Comparison of ENCODE assay signal across 17 cellular contexts in the genomic region with DNA sequence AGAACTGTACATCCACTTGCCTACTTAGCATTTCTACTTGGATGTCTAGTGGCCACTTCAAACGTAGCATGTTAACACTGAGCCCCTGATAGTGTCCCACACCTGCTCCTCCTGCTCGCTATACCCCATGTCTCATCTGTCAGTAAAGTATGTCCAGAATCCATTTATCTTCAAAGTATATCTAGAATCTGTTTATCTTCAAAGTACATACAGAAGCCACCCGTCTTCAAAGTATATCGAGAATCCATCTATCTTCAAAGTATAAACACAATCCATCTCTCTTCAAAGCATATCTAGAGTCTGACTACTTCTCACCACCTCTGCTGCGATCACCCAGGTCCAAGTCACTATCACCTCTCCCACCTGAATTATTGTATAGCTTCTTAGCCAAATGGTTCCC. TPM values are rescaled to one million over a fixed set of nuclear protein-coding genes. Genes with fewer than 3 reads are reported as not detected.
DNase-seq lines count a peak whose midpoint lies in the region; ATAC-seq and TF ChIP-seq lines count a peak whose summit lies in the region.
"Had no signal": no experiment of that assay in that cellular context is flagged by ENCODE, and none has a peak within 500 bp of the region (broad histone marks: within the 10 kb centered on the region; RNA-seq: fewer than 3 reads in every experiment).

No MANE protein-coding gene starts in this region.

- H3K4me3 Mint-ChIP-seq in mesothelial cell of epicardium = no peak overlapping the region
- no peak overlapping the region for H3K4me3 Mint-ChIP-seq in activated naive CD4-positive, alpha-beta T cell treated with anti-CD3 and anti-CD28 coated beads, Interleukin-2, amount 10 ng/mL, durations not matched to agents 7 days and 5 days
- H3K4me3 Mint-ChIP-seq: CD4-positive, alpha-beta T cell; H9 had no signal

- no peak for TF ChIP-seq CTCF in mesothelial cell of epicardium (IDR thresholded peaks at IDR 0.05; ENCODE audit: unreplicated experiment)
- no peak for TF ChIP-seq CTCF in foreskin keratinocyte (conservative IDR thresholded peaks at IDR 0.05)

- no peak overlapping the region for H3K27ac ChIP-seq in foreskin keratinocyte

- ATAC-seq in foreskin keratinocyte = no peak
- ATAC-seq: GM12878 had no signal

- peak overlapping the region; percentile 7 for H3K27ac Mint-ChIP-seq in mesothelial cell of epicardium
- H3K27ac Mint-ChIP-seq in activated naive CD4-positive, alpha-beta T cell treated with anti-CD3 and anti-CD28 coated beads, Interleukin-2, amount 10 ng/mL, durations not matched to agents 7 days and 5 days = no peak overlapping the region
- H3K27ac Mint-ChIP-seq: CD4-positive, alpha-beta T cell had no signal

- H3K4me1 Mint-ChIP-seq in mesothelial cell of epicardium = peaks cover 32% of the 10 kb centered on the region
- H3K4me1 Mint-ChIP-seq in activated naive CD4-positive, alpha-beta T cell treated with anti-CD3 and anti-CD28 coated beads, Interleukin-2, amount 10 ng/mL, durations not matched to agents 7 days and 5 days = peaks cover 8% of the 10 kb centered on the region

- peaks cover 4% of the 10 kb centered on the region for H3K36me3 Mint-ChIP-seq in mesothelial cell of epicardium
- H3K36me3 Mint-ChIP-seq in activated naive CD4-positive, alpha-beta T cell treated with anti-CD3 and anti-CD28 coated beads, Interleukin-2, amount 10 ng/mL, durations not matched to agents 7 days and 5 days = no peaks in the 10 kb centered on the region

- DNase-seq in NCI-H510A treated with DMSO at 0.1 percent for 48 hours (lab: John Stamatoyannopoulos, UW) (peak; percentile 34), NCI-H510A (lab: John Stamatoyannopoulos, UW) (no peak), SK-N-DZ (ENCODE audit: low spot score) (peak; percentile 25), mesothelial cell of epicardium (ENCODE audit: low spot score in 2 of 2, unreplicated experiment in 2 of 2) (no peak), foreskin keratinocyte (no peak)
- no peak for DNase-seq in activated CD4-positive, CD25-positive, alpha-beta regulatory T cell treated with anti-CD3 and anti-CD28 coated beads, Interleukin-2, amount 50 U/mL, for 72 hours
- no peak for DNase-seq in activated naive CD4-positive, alpha-beta T cell treated with anti-CD3 and anti-CD28 coated beads, Interleukin-2, amount 10 ng/mL, durations not matched to agents 7 days and 5 days
- DNase-seq: ACHN; BE2C; C1 segment of cervical spinal cord; CD4-positive, alpha-beta T cell; DMS153; DND-41; EL; H9; IMR-90 had no signal

- CTCF ChIA-PET in activated naive CD4-positive, alpha-beta T cell treated with anti-CD3 and anti-CD28 coated beads, Interleukin-2, amount 10 ng/mL, durations not matched to agents 7 days and 5 days (lab: Charles Lee) = no interaction called here

- H3K27me3 ChIP-seq in foreskin keratinocyte = no peaks in the 10 kb centered on the region
- H3K27me3 ChIP-seq: BE2C had no signal

- H3K27me3 Mint-ChIP-seq in mesothelial cell of epicardium (ENCODE audit: low read depth) = no peaks in the 10 kb centered on the region
- H3K27me3 Mint-ChIP-seq in activated naive CD4-positive, alpha-beta T cell treated with anti-CD3 and anti-CD28 coated beads, Interleukin-2, amount 10 ng/mL, durations not matched to agents 7 days and 5 days = peaks cover 3% of the 10 kb centered on the region

- H3K9me3 Mint-ChIP-seq in mesothelial cell of epicardium = peaks cover 8% of the 10 kb centered on the region
- H3K9me3 Mint-ChIP-seq in activated naive CD4-positive, alpha-beta T cell treated with anti-CD3 and anti-CD28 coated beads, Interleukin-2, amount 10 ng/mL, durations not matched to agents 7 days and 5 days = no peaks in the 10 kb centered on the region
- H3K9me3 Mint-ChIP-seq: CD4-positive, alpha-beta T cell; H9 had no signal

- H3K4me1 ChIP-seq in foreskin keratinocyte = peaks cover 7% of the 10 kb centered on the region
- H3K4me1 ChIP-seq: BE2C had no signal

RNA-seq across cellular contexts. Expression of gene MYO1D, which starts 43.8 kb away (rescaled TPM):
- 11.0 and 13.4 TPM in 2 replicates for polyA plus RNA-seq in SK-N-DZ (2014; cell fraction: cytosol; rRNA removed)
- 11.4 and 13.4 TPM in 2 replicates for polyA plus RNA-seq in SK-N-DZ (2014; cell fraction: nucleus; rRNA removed)
- total RNA-seq in mesothelial cell of epicardium (41.9 to 51.6 TPM (median 48.6 TPM) in 3 replicates), foreskin keratinocyte (61.6 and 62.2 TPM in 2 replicates)
- polyA plus RNA-seq in foreskin keratinocyte = 24.3 and 29.5 TPM in 2 replicates

Comparison
In these comparisons a context has a peak if more than half of its experiments do, and no peak if none do; other contexts are left out.
1. DNase-seq: peak in NCI-H510A treated with DMSO at 0.1 percent for 48 hours (single experiment) and SK-N-DZ (single experiment); none in NCI-H510A (single experiment), mesothelial cell of epicardium (0 of 2), activated CD4-positive, CD25-positive, alpha-beta regulatory T cell treated with anti-CD3 and anti-CD28 coated beads, Interleukin-2, amount 50 U/mL, for 72 hours (single experiment), foreskin keratinocyte (0 of 2) and activated naive CD4-positive, alpha-beta T cell treated with anti-CD3 and anti-CD28 coated beads, Interleukin-2, amount 10 ng/mL, durations not matched to agents 7 days and 5 days (single experiment).